Comparison of ENCODE assay signal across 13 cellular contexts in genomic region chr7:150663802-150664494, GRCh38. TPM values are rescaled to one million over a fixed set of nuclear protein-coding genes. Genes with fewer than 3 reads are reported as not detected.
DNase-seq lines count a peak whose midpoint lies in the region; ATAC-seq, FAIRE-seq and TF ChIP-seq lines count a peak whose summit lies in the region.
"Had no signal": no experiment of that assay in that cellular context is flagged by ENCODE, and none has a peak within 500 bp of the region (broad histone marks: within the 10 kb centered on the region; RNA-seq: fewer than 3 reads in every experiment).

No MANE protein-coding gene starts in this region.

- peak; percentile 60 to 65 for ATAC-seq in CD4-positive, CD25-positive, alpha-beta regulatory T cell (ENCODE audit: low read depth in 2 of 2)
- ATAC-seq in GM19025 (IDR thresholded peaks at IDR 0.05; ENCODE audit: low read depth, unreplicated experiment) = peak; percentile 40
- ATAC-seq in K562 = peak; percentile 35; the same call in 1 of the 3 replicates

- H3K9ac ChIP-seq in K562 (ENCODE audit: insufficient read depth in 1 of 2, low read depth in 2 of 2, low read length in 2 of 2) = no peak overlapping the region

- H3K36me3 Mint-ChIP-seq in CD4-positive, CD25-positive, alpha-beta regulatory T cell = peaks cover 3% of the 10 kb centered on the region
- H3K36me3 Mint-ChIP-seq in type B pancreatic cell = no peaks in the 10 kb centered on the region

- WGBS in K562 (ENCODE audit: insufficient coverage, low coverage, missing lambda C conversion rate) = 4% methylated on average over 4 of the region's 4 CpGs

- no peak for TF ChIP-seq RAD21 in K562 (CRISPR knock-in tag; conservative IDR thresholded peaks at IDR 0.05 in 1 of 2, IDR thresholded peaks at IDR 0.05 in 1 of 2)

- peaks cover 0 to 5% (median under 1%) of the 10 kb centered on the region in 7 donors for H3K9me3 Mint-ChIP-seq in CD4-positive, CD25-positive, alpha-beta regulatory T cell
- H3K9me3 Mint-ChIP-seq in type B pancreatic cell = peaks cover under 1% of the 10 kb centered on the region

- peak in 2 of 3 donors; percentile 40 to 93 for DNase-seq in CD4-positive, CD25-positive, alpha-beta regulatory T cell
- DNase-seq in K562 (ENCODE audit: extremely low read depth in 1 of 4, low spot score in 3 of 4) (no peak), NCI-H510A treated with DMSO at 0.1 percent for 48 hours (lab: John Stamatoyannopoulos, UW) (no peak), dermis blood vessel endothelial cell (no peak), type B pancreatic cell (ENCODE audit: extremely low spot score, unreplicated experiment) (no peak)
- DNase-seq in stimulated activated CD4-positive, alpha-beta T cell treated with anti-CD3 and anti-CD28 coated beads, Interleukin-4, amount 100 ng/mL, for 24 hours = no peak
- DNase-seq: esophagus squamous epithelium, uterus had no signal

- no peak for TF ChIP-seq CTCF in K562 (IDR thresholded peaks at IDR 0.05 in 2 of 3, conservative IDR thresholded peaks at IDR 0.05 in 1 of 3; ENCODE audit: insufficient read depth in 2 of 3, low read depth in 1 of 3, low read length in 3 of 3)
- TF ChIP-seq CTCF in type B pancreatic cell (conservative IDR thresholded peaks at IDR 0.05) = no peak

- H3K4me3 Mint-ChIP-seq in CD4-positive, CD25-positive, alpha-beta regulatory T cell = peak overlapping the region; percentile 63 to 81 (median 78)
- no peak overlapping the region for H3K4me3 Mint-ChIP-seq in type B pancreatic cell

- in situ Hi-C loops in K562 (cut with MboI) = no loop called here

- H3K9me3 ChIP-seq in CD4-positive, CD25-positive, alpha-beta regulatory T cell (ENCODE audit: control insufficient read depth in 2 of 2, low read length in 2 of 2) = no peaks in the 10 kb centered on the region
- H3K9me3 ChIP-seq in KOPT-K1 (ENCODE audit: insufficient read depth, low read length, poor library complexity, severe bottlenecking) = peaks cover 6% of the 10 kb centered on the region
- no peaks in the 10 kb centered on the region for H3K9me3 ChIP-seq in K562 (replicated peaks; ENCODE audit: control insufficient read depth, insufficient read depth, low read depth, low read length)
- H3K9me3 ChIP-seq: esophagus squamous epithelium, uterus had no signal

- peak overlapping the region; percentile 75 for H3K27ac ChIP-seq in CD4-positive, CD25-positive, alpha-beta regulatory T cell (ENCODE audit: insufficient read depth, low read length, poor library complexity, severe bottlenecking)
- peak overlapping the region; percentile 99 for H3K27ac ChIP-seq in KOPT-K1 (ENCODE audit: low read depth, low read length, poor library complexity, severe bottlenecking)
- no peak overlapping the region for H3K27ac ChIP-seq in K562 (ENCODE audit: extremely low read depth, low read depth, low read length)
- H3K27ac ChIP-seq: C4-2B, uterus had no signal

- intact Hi-C loops in K562 (cut with micrococcal nuclease) = no loop called here

- H3K79me2 ChIP-seq in K562 (ENCODE audit: control insufficient read depth, insufficient read depth, low read length) = no peaks in the 10 kb centered on the region

- peak overlapping the region; percentile 94 to 98 (median 95) for H3K27ac Mint-ChIP-seq in CD4-positive, CD25-positive, alpha-beta regulatory T cell
- no peak overlapping the region for H3K27ac Mint-ChIP-seq in type B pancreatic cell

- no peak for TF ChIP-seq POLR2A in K562 (conservative IDR thresholded peaks at IDR 0.05)

- H2AFZ ChIP-seq in K562 (ENCODE audit: low read depth, low read length) = no peak overlapping the region

- H4K20me1 ChIP-seq in K562 (replicated peaks; ENCODE audit: control insufficient read depth, insufficient read depth, low read length) = no peaks in the 10 kb centered on the region

- peak overlapping the region; percentile 58 for H3K4me3 ChIP-seq in CD4-positive, CD25-positive, alpha-beta regulatory T cell (ENCODE audit: low read depth, low read length)
- no peak overlapping the region for H3K4me3 ChIP-seq in K562
- H3K4me3 ChIP-seq: breast epithelium, esophagus squamous epithelium, uterus had no signal

- CTCF ChIA-PET in K562 (lab: Yijun Ruan, JAX; ENCODE audit: low intra/inter-chr PET ratio) = no interaction called here

- H3K4me2 ChIP-seq in K562 (ENCODE audit: insufficient read depth, low read length) = no peak overlapping the region

- no peaks in the 10 kb centered on the region for H3K9me1 ChIP-seq in K562 (ENCODE audit: control insufficient read depth, insufficient read depth, low read length)

- peaks cover 21 to 88% (median 70%) of the 10 kb centered on the region in 4 donors for H3K4me1 Mint-ChIP-seq in CD4-positive, CD25-positive, alpha-beta regulatory T cell
- no peaks in the 10 kb centered on the region for H3K4me1 Mint-ChIP-seq in type B pancreatic cell (ENCODE audit: unreplicated experiment)

- H3K27me3 Mint-ChIP-seq in CD4-positive, CD25-positive, alpha-beta regulatory T cell = no peaks in the 10 kb centered on the region
- peaks cover 7% of the 10 kb centered on the region for H3K27me3 Mint-ChIP-seq in type B pancreatic cell

- no TSS peak for BruUV-seq in K562 (replicated peaks; lab: Mats Ljungman, UMichigan)

- FAIRE-seq in K562 (lab: Jason Lieb, UNC) = no peak
- FAIRE-seq: HTR-8/SVneo had no signal

- no peaks in the 10 kb centered on the region for H3K36me3 ChIP-seq in CD4-positive, CD25-positive, alpha-beta regulatory T cell (ENCODE audit: control insufficient read depth, insufficient read depth, low read length)
- H3K36me3 ChIP-seq in KOPT-K1 (ENCODE audit: insufficient read depth, low read length) (peaks cover 5% of the 10 kb centered on the region; the same call in 1 of the 2 replicates), K562 (ENCODE audit: control insufficient read depth, insufficient read depth, low read length) (no peaks in the 10 kb centered on the region)
- H3K36me3 ChIP-seq: breast epithelium, esophagus squamous epithelium, uterus had no signal

- H3K4me1 ChIP-seq in CD4-positive, CD25-positive, alpha-beta regulatory T cell (ENCODE audit: control insufficient read depth, insufficient read depth, low read length, poor library complexity, severe bottlenecking) = peaks cover 72% of the 10 kb centered on the region
- H3K4me1 ChIP-seq in K562 (replicated peaks in 1 of 2; ENCODE audit: control insufficient read depth in 2 of 2, insufficient read depth in 2 of 2, low read length in 2 of 2) = no peaks in the 10 kb centered on the region; a peak in 1 of 5 replicates
- H3K4me1 ChIP-seq: breast epithelium, uterus had no signal

- POLR2A ChIA-PET in K562 (lab: Yijun Ruan, JAX) = no interaction called here

- TF ChIP-seq EP300 in K562 (IDR thresholded peaks at IDR 0.05; ENCODE audit: low read length) = no peak

- H3K27me3 ChIP-seq in CD4-positive, CD25-positive, alpha-beta regulatory T cell (ENCODE audit: control insufficient read depth, insufficient read depth, low read length) = no peaks in the 10 kb centered on the region
- peaks cover 6 to 26% of the 10 kb centered on the region in 2 experiments; a peak in 4 of 5 replicates for H3K27me3 ChIP-seq in K562 (ENCODE audit: control insufficient read depth in 2 of 2, insufficient read depth in 2 of 2, low read length in 2 of 2)
- H3K27me3 ChIP-seq: breast epithelium, esophagus squamous epithelium, uterus had no signal

RNA-seq across cellular contexts. Expression of gene GIMAP2, which starts 21.6 kb away (rescaled TPM):
- total RNA-seq in CD4-positive, CD25-positive, alpha-beta regulatory T cell = 95.1 TPM
- polyA plus RNA-seq in CD4-positive, CD25-positive, alpha-beta regulatory T cell = 100 to 1,000 TPM in 2 of 4 donors, 10 to 100 TPM in 2; 79.0 to 142 (median 110) TPM
- total RNA-seq in K562 (2011; cell fraction: chromatin; rRNA removed; ENCODE audit: low replicate concordance) = 0.86 TPM in 1 of 2 replicates, not detected in the other
- total RNA-seq in K562 (2011; cell fraction: nucleolus; rRNA removed) = 0.17 and 0.53 TPM in 2 replicates
- total RNA-seq in K562 (2011; cell fraction: nucleoplasm; rRNA removed) = 0.51 TPM in 1 of 2 replicates, not detected in the other
- total RNA-seq in K562 (2014; rRNA removed) (0.73 and 1.1 TPM in 2 replicates), K562 (2014; rRNA removed; fragmentation: Illumina TruSeq; extraction: Trizol) (1.1 and 1.4 TPM in 2 replicates), K562 (2015; rRNA removed; fragmentation: Illumina TruSeq; extraction: Trizol) (1.3 and 1.5 TPM in 2 replicates), K562 (2021) (1.1 and 1.2 TPM in 2 replicates), dermis blood vessel endothelial cell (75.9 and 87.0 TPM in 2 replicates), type B pancreatic cell (ENCODE audit: low replicate concordance) (not detected in 2 replicates)
- polyA plus RNA-seq in K562 (2011; rRNA removed) (0.14 and 0.52 TPM in 2 replicates), K562 (2014; fragmentation: Illumina TruSeq; extraction: Trizol) (0.65 and 0.83 TPM in 2 replicates), K562 (2014; fragmentation: Nextera tagmentation; extraction: Ambion mirVana) (1 to 10 TPM; 1.8 TPM), K562 (2014; rRNA removed) (0.37 and 0.57 TPM in 2 replicates)
- 0.09 and 0.18 TPM in 2 replicates for polyA plus RNA-seq in K562 (2011; cell fraction: cytosol; rRNA removed)
- polyA plus RNA-seq in K562 (2011; cell fraction: nucleus; rRNA removed) = 0.14 and 0.15 TPM in 2 replicates
- polyA plus RNA-seq in K562 (2012) = 2.2 and 9.4 TPM in 2 replicates
- 0.42 and 0.60 TPM in 2 replicates for polyA minus RNA-seq in K562 (2011; rRNA and poly(A)+ RNA removed)
- 0.76 TPM in 1 of 2 replicates, not detected in the other for polyA minus RNA-seq in K562 (2011; cell fraction: cytosol; rRNA and poly(A)+ RNA removed)
- not detected in 2 replicates for polyA minus RNA-seq in K562 (2011; cell fraction: nucleus; rRNA and poly(A)+ RNA removed)

RNA-seq across cellular contexts. Expression of gene GIMAP6, which starts 31.8 kb away (rescaled TPM):
- total RNA-seq in CD4-positive, CD25-positive, alpha-beta regulatory T cell = 43.8 TPM
- polyA plus RNA-seq in CD4-positive, CD25-positive, alpha-beta regulatory T cell = 100 to 1,000 TPM; 133 to 236 (median 150) TPM
- not detected in 2 replicates for total RNA-seq in K562 (2011; cell fraction: chromatin; rRNA removed; ENCODE audit: low replicate concordance)
- total RNA-seq in K562 (2011; cell fraction: nucleolus; rRNA removed) = 0.26 TPM in 1 of 2 replicates, not detected in the other
- total RNA-seq in K562 (2011; cell fraction: nucleoplasm; rRNA removed) = not detected in 2 replicates
- total RNA-seq in K562 (2014; rRNA removed) (0.20 and 0.45 TPM in 2 replicates), K562 (2014; rRNA removed; fragmentation: Illumina TruSeq; extraction: Trizol) (0.18 and 0.22 TPM in 2 replicates), K562 (2015; rRNA removed; fragmentation: Illumina TruSeq; extraction: Trizol) (0.38 and 0.43 TPM in 2 replicates), K562 (2021) (0.38 and 0.49 TPM in 2 replicates), dermis blood vessel endothelial cell (262 and 355 TPM in 2 replicates), type B pancreatic cell (ENCODE audit: low replicate concordance) (not detected in 2 replicates)
- polyA plus RNA-seq in K562 (2011; rRNA removed) (0.04 TPM in 1 of 2 replicates, not detected in the other), K562 (2014; fragmentation: Illumina TruSeq; extraction: Trizol) (0.21 TPM in 2 replicates), K562 (2014; fragmentation: Nextera tagmentation; extraction: Ambion mirVana) (under 1 TPM; 0.04 TPM), K562 (2014; rRNA removed) (0.07 and 0.34 TPM in 2 replicates)
- 0.01 and 0.06 TPM in 2 replicates for polyA plus RNA-seq in K562 (2011; cell fraction: cytosol; rRNA removed)
- 0.16 TPM in 1 of 2 replicates, not detected in the other for polyA plus RNA-seq in K562 (2011; cell fraction: nucleus; rRNA removed)
- polyA plus RNA-seq in K562 (2012) = 0.59 and 1.8 TPM in 2 replicates
- not detected in 2 replicates for polyA minus RNA-seq in K562 (2011; rRNA and poly(A)+ RNA removed)
- not detected in 2 replicates for polyA minus RNA-seq in K562 (2011; cell fraction: cytosol; rRNA and poly(A)+ RNA removed)
- 0.13 TPM in 1 of 2 replicates, not detected in the other for polyA minus RNA-seq in K562 (2011; cell fraction: nucleus; rRNA and poly(A)+ RNA removed)

RNA-seq across cellular contexts. Expression of gene GIMAP1, which starts 52.5 kb away (rescaled TPM):
- 17.1 TPM for total RNA-seq in CD4-positive, CD25-positive, alpha-beta regulatory T cell
- polyA plus RNA-seq in CD4-positive, CD25-positive, alpha-beta regulatory T cell = 10 to 100 TPM; 48.4 to 90.0 (median 64.6) TPM
- not detected in 2 replicates for total RNA-seq in K562 (2011; cell fraction: chromatin; rRNA removed; ENCODE audit: low replicate concordance)
- not detected in 2 replicates for total RNA-seq in K562 (2011; cell fraction: nucleolus; rRNA removed)
- total RNA-seq in K562 (2011; cell fraction: nucleoplasm; rRNA removed) = not detected in 2 replicates
- total RNA-seq in K562 (2014; rRNA removed) (not detected in 2 replicates), K562 (2014; rRNA removed; fragmentation: Illumina TruSeq; extraction: Trizol) (not detected in 2 replicates), K562 (2015; rRNA removed; fragmentation: Illumina TruSeq; extraction: Trizol) (not detected in 2 replicates), K562 (2021) (0.11 and 0.13 TPM in 2 replicates), dermis blood vessel endothelial cell (28.2 and 31.1 TPM in 2 replicates), type B pancreatic cell (ENCODE audit: low replicate concordance) (not detected in 2 replicates)
- polyA plus RNA-seq in K562 (2011; rRNA removed) (not detected in 2 replicates), K562 (2014; fragmentation: Illumina TruSeq; extraction: Trizol) (not detected in 2 replicates), K562 (2014; fragmentation: Nextera tagmentation; extraction: Ambion mirVana) (not detected), K562 (2014; rRNA removed) (0.04 TPM in 1 of 2 replicates, not detected in the other)
- polyA plus RNA-seq in K562 (2011; cell fraction: cytosol; rRNA removed) = 0.03 TPM in 1 of 2 replicates, not detected in the other
- not detected in 2 replicates for polyA plus RNA-seq in K562 (2011; cell fraction: nucleus; rRNA removed)
- not detected in 2 replicates for polyA plus RNA-seq in K562 (2012)
- polyA minus RNA-seq in K562 (2011; rRNA and poly(A)+ RNA removed) = not detected in 2 replicates
- not detected in 2 replicates for polyA minus RNA-seq in K562 (2011; cell fraction: cytosol; rRNA and poly(A)+ RNA removed)
- polyA minus RNA-seq in K562 (2011; cell fraction: nucleus; rRNA and poly(A)+ RNA removed) = not detected in 2 replicates

Comparison
In these comparisons a context has a peak if more than half of its experiments do, and no peak if none do; other contexts are left out.
1. DNase-seq: peak in CD4-positive, CD25-positive, alpha-beta regulatory T cell (2 of 3); none in K562 (0 of 4), NCI-H510A treated with DMSO at 0.1 percent for 48 hours (single experiment), dermis blood vessel endothelial cell (single experiment), stimulated activated CD4-positive, alpha-beta T cell treated with anti-CD3 and anti-CD28 coated beads, Interleukin-4, amount 100 ng/mL, for 24 hours (single experiment) and type B pancreatic cell (single experiment).
2. RNA of gene GIMAP2, which starts 21.6 kb away (total RNA-seq): 95.1 TPM in CD4-positive, CD25-positive, alpha-beta regulatory T cell (single experiment) and 75.9 to 87.0 TPM in dermis blood vessel endothelial cell; 0.17 to 1.5 TPM in K562 and not detected in type B pancreatic cell; every median in the first group is over 10 times any median in the second.
3. RNA of gene GIMAP6, which starts 31.8 kb away (total RNA-seq): 262 to 355 TPM in dermis blood vessel endothelial cell and 43.8 TPM in CD4-positive, CD25-positive, alpha-beta regulatory T cell (single experiment); 0.18 to 0.49 TPM in K562 and not detected in type B pancreatic cell; every median in the first group is over 10 times any median in the second.
4. RNA of gene GIMAP1, which starts 52.5 kb away (total RNA-seq): 28.2 to 31.1 TPM in dermis blood vessel endothelial cell and 17.1 TPM in CD4-positive, CD25-positive, alpha-beta regulatory T cell (single experiment); 0.11 to 0.13 TPM in K562 and not detected in type B pancreatic cell; every median in the first group is over 10 times any median in the second.
5. Peak in every context shown above with its lines, with median percentiles within 50 percentile points of each other: ATAC-seq.